ENCODE assay signal across 1 cellular context in the genomic region with DNA sequence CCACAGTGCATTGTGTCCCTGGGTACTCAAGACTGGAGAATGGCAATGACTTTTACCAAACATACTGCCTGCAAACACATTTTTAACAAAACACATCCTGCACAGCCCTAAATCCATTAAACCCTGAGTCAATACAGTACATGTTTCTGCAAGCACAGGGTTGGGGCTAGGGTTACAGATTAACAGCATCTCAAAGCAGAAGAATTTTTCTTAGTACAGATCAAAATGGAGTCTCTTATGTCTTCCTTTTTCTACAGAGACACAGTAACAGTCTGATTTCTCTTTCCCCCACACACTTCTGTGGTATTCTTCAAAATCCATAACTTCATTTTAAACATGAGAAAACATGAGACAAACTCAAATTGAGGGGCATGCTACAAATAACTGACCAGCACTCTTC.
TF ChIP-seq lines count a peak whose summit lies in the region.

No MANE protein-coding gene starts in this region.

TF ChIP-seq in HepG2, 621 proteins besides CTCF, POLR2A, EP300 and RAD21 (continued from another document):
- TF ChIP-seq, protein P1, sequence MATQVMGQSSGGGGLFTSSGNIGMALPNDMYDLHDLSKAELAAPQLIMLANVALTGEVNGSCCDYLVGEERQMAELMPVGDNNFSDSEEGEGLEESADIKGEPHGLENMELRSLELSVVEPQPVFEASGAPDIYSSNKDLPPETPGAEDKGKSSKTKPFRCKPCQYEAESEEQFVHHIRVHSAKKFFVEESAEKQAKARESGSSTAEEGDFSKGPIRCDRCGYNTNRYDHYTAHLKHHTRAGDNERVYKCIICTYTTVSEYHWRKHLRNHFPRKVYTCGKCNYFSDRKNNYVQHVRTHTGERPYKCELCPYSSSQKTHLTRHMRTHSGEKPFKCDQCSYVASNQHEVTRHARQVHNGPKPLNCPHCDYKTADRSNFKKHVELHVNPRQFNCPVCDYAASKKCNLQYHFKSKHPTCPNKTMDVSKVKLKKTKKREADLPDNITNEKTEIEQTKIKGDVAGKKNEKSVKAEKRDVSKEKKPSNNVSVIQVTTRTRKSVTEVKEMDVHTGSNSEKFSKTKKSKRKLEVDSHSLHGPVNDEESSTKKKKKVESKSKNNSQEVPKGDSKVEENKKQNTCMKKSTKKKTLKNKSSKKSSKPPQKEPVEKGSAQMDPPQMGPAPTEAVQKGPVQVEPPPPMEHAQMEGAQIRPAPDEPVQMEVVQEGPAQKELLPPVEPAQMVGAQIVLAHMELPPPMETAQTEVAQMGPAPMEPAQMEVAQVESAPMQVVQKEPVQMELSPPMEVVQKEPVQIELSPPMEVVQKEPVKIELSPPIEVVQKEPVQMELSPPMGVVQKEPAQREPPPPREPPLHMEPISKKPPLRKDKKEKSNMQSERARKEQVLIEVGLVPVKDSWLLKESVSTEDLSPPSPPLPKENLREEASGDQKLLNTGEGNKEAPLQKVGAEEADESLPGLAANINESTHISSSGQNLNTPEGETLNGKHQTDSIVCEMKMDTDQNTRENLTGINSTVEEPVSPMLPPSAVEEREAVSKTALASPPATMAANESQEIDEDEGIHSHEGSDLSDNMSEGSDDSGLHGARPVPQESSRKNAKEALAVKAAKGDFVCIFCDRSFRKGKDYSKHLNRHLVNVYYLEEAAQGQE (IDR thresholded peaks at IDR 0.05; ENCODE audit: borderline replicate concordance in 1 of 2, low read depth in 1 of 2, low read length in 2 of 2): no peak
- no peak for TF ChIP-seq SOX6 (IDR thresholded peaks at IDR 0.05)
- peak; percentile 16; the same call in 1 of the 2 replicates for TF ChIP-seq SOX6 (CRISPR knock-in tag; IDR thresholded peaks at IDR 0.05)
- TF ChIP-seq KLF11 (CRISPR knock-in tag; IDR thresholded peaks at IDR 0.05): no peak
- TF ChIP-seq, protein P2, sequence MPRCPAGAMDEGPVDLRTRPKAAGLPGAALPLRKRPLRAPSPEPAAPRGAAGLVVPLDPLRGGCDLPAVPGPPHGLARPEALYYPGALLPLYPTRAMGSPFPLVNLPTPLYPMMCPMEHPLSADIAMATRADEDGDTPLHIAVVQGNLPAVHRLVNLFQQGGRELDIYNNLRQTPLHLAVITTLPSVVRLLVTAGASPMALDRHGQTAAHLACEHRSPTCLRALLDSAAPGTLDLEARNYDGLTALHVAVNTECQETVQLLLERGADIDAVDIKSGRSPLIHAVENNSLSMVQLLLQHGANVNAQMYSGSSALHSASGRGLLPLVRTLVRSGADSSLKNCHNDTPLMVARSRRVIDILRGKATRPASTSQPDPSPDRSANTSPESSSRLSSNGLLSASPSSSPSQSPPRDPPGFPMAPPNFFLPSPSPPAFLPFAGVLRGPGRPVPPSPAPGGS (CRISPR knock-in tag; IDR thresholded peaks at IDR 0.05): no peak
- TF ChIP-seq HOXA3 (CRISPR knock-in tag; IDR thresholded peaks at IDR 0.05): 0 out of 2 replicates have a peak, but pooled peaks have one; percentile 28
- TF ChIP-seq, protein P3, sequence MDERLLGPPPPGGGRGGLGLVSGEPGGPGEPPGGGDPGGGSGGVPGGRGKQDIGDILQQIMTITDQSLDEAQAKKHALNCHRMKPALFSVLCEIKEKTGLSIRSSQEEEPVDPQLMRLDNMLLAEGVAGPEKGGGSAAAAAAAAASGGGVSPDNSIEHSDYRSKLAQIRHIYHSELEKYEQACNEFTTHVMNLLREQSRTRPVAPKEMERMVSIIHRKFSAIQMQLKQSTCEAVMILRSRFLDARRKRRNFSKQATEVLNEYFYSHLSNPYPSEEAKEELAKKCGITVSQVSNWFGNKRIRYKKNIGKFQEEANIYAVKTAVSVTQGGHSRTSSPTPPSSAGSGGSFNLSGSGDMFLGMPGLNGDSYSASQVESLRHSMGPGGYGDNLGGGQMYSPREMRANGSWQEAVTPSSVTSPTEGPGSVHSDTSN (CRISPR knock-in tag; IDR thresholded peaks at IDR 0.05): no peak
- 0 out of 2 replicates have a peak, but pooled peaks have one; percentile 25 for TF ChIP-seq SAP130 (CRISPR knock-in tag; IDR thresholded peaks at IDR 0.05; ENCODE audit: low read depth)
- TF ChIP-seq LCORL (IDR thresholded peaks at IDR 0.05): no peak
- TF ChIP-seq LCORL (CRISPR knock-in tag; IDR thresholded peaks at IDR 0.05): 0 out of 2 replicates have a peak, but pooled peaks have one; percentile 20
- no peak for TF ChIP-seq KMT2A (CRISPR knock-in tag; IDR thresholded peaks at IDR 0.05)
- TF ChIP-seq MED1 (CRISPR knock-in tag; IDR thresholded peaks at IDR 0.05): no peak
- TF ChIP-seq, protein P4, sequence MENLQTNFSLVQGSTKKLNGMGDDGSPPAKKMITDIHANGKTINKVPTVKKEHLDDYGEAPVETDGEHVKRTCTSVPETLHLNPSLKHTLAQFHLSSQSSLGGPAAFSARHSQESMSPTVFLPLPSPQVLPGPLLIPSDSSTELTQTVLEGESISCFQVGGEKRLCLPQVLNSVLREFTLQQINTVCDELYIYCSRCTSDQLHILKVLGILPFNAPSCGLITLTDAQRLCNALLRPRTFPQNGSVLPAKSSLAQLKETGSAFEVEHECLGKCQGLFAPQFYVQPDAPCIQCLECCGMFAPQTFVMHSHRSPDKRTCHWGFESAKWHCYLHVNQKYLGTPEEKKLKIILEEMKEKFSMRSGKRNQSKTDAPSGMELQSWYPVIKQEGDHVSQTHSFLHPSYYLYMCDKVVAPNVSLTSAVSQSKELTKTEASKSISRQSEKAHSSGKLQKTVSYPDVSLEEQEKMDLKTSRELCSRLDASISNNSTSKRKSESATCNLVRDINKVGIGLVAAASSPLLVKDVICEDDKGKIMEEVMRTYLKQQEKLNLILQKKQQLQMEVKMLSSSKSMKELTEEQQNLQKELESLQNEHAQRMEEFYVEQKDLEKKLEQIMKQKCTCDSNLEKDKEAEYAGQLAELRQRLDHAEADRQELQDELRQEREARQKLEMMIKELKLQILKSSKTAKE (CRISPR knock-in tag; IDR thresholded peaks at IDR 0.05; ENCODE audit: borderline replicate concordance): no peak
- no peak for TF ChIP-seq ETV5 (CRISPR knock-in tag; IDR thresholded peaks at IDR 0.05; ENCODE audit: borderline replicate concordance)
- TF ChIP-seq KDM6A (CRISPR knock-in tag; IDR thresholded peaks at IDR 0.05; ENCODE audit: low read depth): no peak
- TF ChIP-seq, protein P5, sequence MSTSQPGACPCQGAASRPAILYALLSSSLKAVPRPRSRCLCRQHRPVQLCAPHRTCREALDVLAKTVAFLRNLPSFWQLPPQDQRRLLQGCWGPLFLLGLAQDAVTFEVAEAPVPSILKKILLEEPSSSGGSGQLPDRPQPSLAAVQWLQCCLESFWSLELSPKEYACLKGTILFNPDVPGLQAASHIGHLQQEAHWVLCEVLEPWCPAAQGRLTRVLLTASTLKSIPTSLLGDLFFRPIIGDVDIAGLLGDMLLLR (CRISPR knock-in tag; IDR thresholded peaks at IDR 0.05): no peak
- TF ChIP-seq HES4 (CRISPR knock-in tag; IDR thresholded peaks at IDR 0.05; ENCODE audit: borderline replicate concordance): no peak
- TF ChIP-seq TOPORS (CRISPR knock-in tag; IDR thresholded peaks at IDR 0.05): no peak
- TF ChIP-seq PITX1 (CRISPR knock-in tag; IDR thresholded peaks at IDR 0.05): peak; percentile 85
- no peak for TF ChIP-seq ZNF10 (CRISPR knock-in tag; IDR thresholded peaks at IDR 0.05; ENCODE audit: borderline replicate concordance, low read depth)
- no peak for TF ChIP-seq ZIK1 (CRISPR knock-in tag; IDR thresholded peaks at IDR 0.05; ENCODE audit: borderline replicate concordance, low read depth)
- TF ChIP-seq POLR2AphosphoS2 (IDR thresholded peaks at IDR 0.05; ENCODE audit: low read depth, low read length): no peak
- TF ChIP-seq BCL6 (CRISPR knock-in tag; IDR thresholded peaks at IDR 0.05): no peak
- no peak for TF ChIP-seq SSRP1 (CRISPR knock-in tag; IDR thresholded peaks at IDR 0.05)
- no peak for TF ChIP-seq ZSCAN9 (CRISPR knock-in tag; IDR thresholded peaks at IDR 0.05; ENCODE audit: borderline replicate concordance)
- no peak for TF ChIP-seq SIX4 (CRISPR knock-in tag; IDR thresholded peaks at IDR 0.05)
- no peak for TF ChIP-seq ZNF672 (CRISPR knock-in tag; IDR thresholded peaks at IDR 0.05)
- TF ChIP-seq, protein P6, sequence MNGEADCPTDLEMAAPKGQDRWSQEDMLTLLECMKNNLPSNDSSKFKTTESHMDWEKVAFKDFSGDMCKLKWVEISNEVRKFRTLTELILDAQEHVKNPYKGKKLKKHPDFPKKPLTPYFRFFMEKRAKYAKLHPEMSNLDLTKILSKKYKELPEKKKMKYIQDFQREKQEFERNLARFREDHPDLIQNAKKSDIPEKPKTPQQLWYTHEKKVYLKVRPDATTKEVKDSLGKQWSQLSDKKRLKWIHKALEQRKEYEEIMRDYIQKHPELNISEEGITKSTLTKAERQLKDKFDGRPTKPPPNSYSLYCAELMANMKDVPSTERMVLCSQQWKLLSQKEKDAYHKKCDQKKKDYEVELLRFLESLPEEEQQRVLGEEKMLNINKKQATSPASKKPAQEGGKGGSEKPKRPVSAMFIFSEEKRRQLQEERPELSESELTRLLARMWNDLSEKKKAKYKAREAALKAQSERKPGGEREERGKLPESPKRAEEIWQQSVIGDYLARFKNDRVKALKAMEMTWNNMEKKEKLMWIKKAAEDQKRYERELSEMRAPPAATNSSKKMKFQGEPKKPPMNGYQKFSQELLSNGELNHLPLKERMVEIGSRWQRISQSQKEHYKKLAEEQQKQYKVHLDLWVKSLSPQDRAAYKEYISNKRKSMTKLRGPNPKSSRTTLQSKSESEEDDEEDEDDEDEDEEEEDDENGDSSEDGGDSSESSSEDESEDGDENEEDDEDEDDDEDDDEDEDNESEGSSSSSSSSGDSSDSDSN (CRISPR knock-in tag; IDR thresholded peaks at IDR 0.05): no peak
- no peak for TF ChIP-seq ZFX (CRISPR knock-in tag; IDR thresholded peaks at IDR 0.05; ENCODE audit: low read depth)
- no peak for TF ChIP-seq HHEX (CRISPR knock-in tag; IDR thresholded peaks at IDR 0.05)
- no peak for TF ChIP-seq ZNF501 (CRISPR knock-in tag; IDR thresholded peaks at IDR 0.05)
- no peak for TF ChIP-seq ZNF615 (CRISPR knock-in tag; IDR thresholded peaks at IDR 0.05; ENCODE audit: borderline replicate concordance)
- no peak for TF ChIP-seq ZNF251 (CRISPR knock-in tag; IDR thresholded peaks at IDR 0.05)
- TF ChIP-seq, protein P7, sequence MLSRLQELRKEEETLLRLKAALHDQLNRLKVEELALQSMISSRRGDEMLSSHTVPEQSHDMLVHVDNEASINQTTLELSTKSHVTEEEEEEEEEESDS (CRISPR knock-in tag; IDR thresholded peaks at IDR 0.05; ENCODE audit: borderline replicate concordance): no peak
- no peak for TF ChIP-seq ZNF550 (CRISPR knock-in tag; IDR thresholded peaks at IDR 0.05; ENCODE audit: borderline replicate concordance)
